6 cellular contexts compared by ENCODE assay signal in the genomic region with DNA sequence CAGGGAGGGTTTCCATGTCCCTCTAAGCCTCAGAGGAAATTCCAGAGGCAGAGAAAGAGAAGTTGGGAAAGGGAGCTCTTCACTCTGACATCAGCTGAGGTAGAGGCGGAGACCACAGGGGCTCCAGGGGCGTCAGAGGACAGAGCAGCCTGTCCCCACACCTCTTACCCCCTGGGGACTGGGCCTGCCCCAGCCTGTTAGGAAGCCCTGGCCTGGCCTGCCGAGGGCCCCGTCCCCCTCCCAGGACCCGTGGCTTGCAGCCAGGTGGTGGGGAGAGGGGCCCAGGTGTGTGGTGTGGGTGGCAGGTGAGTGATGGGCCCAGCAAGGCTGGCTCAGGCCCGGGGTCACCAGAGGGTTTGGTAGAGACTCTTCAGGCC. TPM values are rescaled to one million over a fixed set of nuclear protein-coding genes. Genes with fewer than 3 reads are reported as not detected.
"Had no signal": no experiment of that assay in that cellular context is flagged by ENCODE, and none has a peak within 500 bp of the region (broad histone marks: within the 10 kb centered on the region; RNA-seq: fewer than 3 reads in every experiment).

No MANE protein-coding gene starts in this region.

RNA-seq across cellular contexts. Expression of gene FUT6, which starts 2.2 kb away (rescaled TPM):
- total RNA-seq: LHCN-M2, MCF 10A, NCI-H460, OCI-LY7, Right ventricle myocardium inferior had no signal

RNA-seq across cellular contexts. Expression of gene FUT3, which starts 9.5 kb away (rescaled TPM):
- total RNA-seq: LHCN-M2, NCI-H460, Right ventricle myocardium inferior had no signal

RNA-seq across cellular contexts. Expression of gene FUT5, which starts 28.6 kb away (rescaled TPM):
- total RNA-seq: LHCN-M2, MCF 10A, NCI-H460, PC-3, Right ventricle myocardium inferior had no signal

RNA-seq across cellular contexts. Expression of gene NRTN, which starts 36.9 kb away (rescaled TPM):
- total RNA-seq: LHCN-M2 had no signal
